11 cellular contexts compared by ENCODE assay signal in genomic region chr19:6803036-6803404, GRCh38. TPM values are rescaled to one million over a fixed set of nuclear protein-coding genes. Genes with fewer than 3 reads are reported as not detected.
A peak's percentile ranks its signal among the peaks of the same experiment; 100 is the strongest.
DNase-seq lines count a peak whose midpoint lies in the region; ATAC-seq and TF ChIP-seq lines count a peak whose summit lies in the region.
"Had no signal": no experiment of that assay in that cellular context is flagged by ENCODE, and none has a peak within 500 bp of the region (broad histone marks: within the 10 kb centered on the region; RNA-seq: fewer than 3 reads in every experiment).

No MANE protein-coding gene starts in this region.

- 70 to 76% methylated on average over 8 of the region's 8 CpGs for WGBS in tibial nerve, 2 donors

- H3K36me3 ChIP-seq in effector memory CD4-positive, alpha-beta T cell (ENCODE audit: control insufficient read depth, insufficient read depth, low read length): no peaks in the 10 kb centered on the region
- H3K36me3 ChIP-seq in osteoblast (ENCODE audit: insufficient read depth, low read length): no peaks in the 10 kb centered on the region
- H3K36me3 ChIP-seq in tibial nerve: no peaks in the 10 kb centered on the region

- in situ Hi-C loops in GM13977 (cut with MboI; ENCODE audit: low pct_unique_long_range_greater_than_20kb, low sequenced_read_pairs, unreplicated experiment): no loop called here

- TF ChIP-seq CTCF in osteoblast (IDR thresholded peaks at IDR 0.05; ENCODE audit: extremely low read depth, low read depth, low read length) (no peak), GM13977 (IDR thresholded peaks at IDR 0.05; ENCODE audit: extremely low read depth, insufficient read depth, missing control alignments) (no peak), tibial nerve (IDR thresholded peaks at IDR 0.05) (no peak)

- no peak overlapping the region for H3K4me2 ChIP-seq in osteoblast (ENCODE audit: insufficient read depth, low read length)

- no peak for TF ChIP-seq EP300 in tibial nerve (IDR thresholded peaks at IDR 0.05)

- peak overlapping the region; percentile 63 for H3K27ac ChIP-seq in effector memory CD4-positive, alpha-beta T cell (ENCODE audit: insufficient read depth, low read length, poor library complexity, severe bottlenecking)
- H3K27ac ChIP-seq in osteoblast (ENCODE audit: low read depth, low read length): no peak overlapping the region
- H3K27ac ChIP-seq in tibial nerve: no peak overlapping the region
- H3K27ac ChIP-seq: psoas muscle had no signal

- H3K4me3 ChIP-seq in effector memory CD4-positive, alpha-beta T cell (ENCODE audit: insufficient read depth, low read depth, low read length, poor library complexity, severe bottlenecking): no peak overlapping the region
- no peak overlapping the region for H3K4me3 ChIP-seq in osteoblast (ENCODE audit: insufficient read depth, low read length)
- no peak overlapping the region for H3K4me3 ChIP-seq in tibial nerve
- H3K4me3 ChIP-seq: psoas muscle had no signal

- H3K79me2 ChIP-seq in osteoblast (ENCODE audit: insufficient read depth, low read length): no peaks in the 10 kb centered on the region

- H3K27me3 ChIP-seq in effector memory CD4-positive, alpha-beta T cell (replicated peaks; ENCODE audit: control insufficient read depth, insufficient read depth, low read length, poor library complexity, severe bottlenecking): no peaks in the 10 kb centered on the region
- peaks cover 7% of the 10 kb centered on the region for H3K27me3 ChIP-seq in osteoblast (ENCODE audit: insufficient read depth, low read length)
- H3K27me3 ChIP-seq in tibial nerve: peaks cover 0 to 5% of the 10 kb centered on the region in 2 donors

- TF ChIP-seq POLR2A in tibial nerve (IDR thresholded peaks at IDR 0.05): no peak

- no peak for ATAC-seq in HG03139 (IDR thresholded peaks at IDR 0.05; ENCODE audit: unreplicated experiment)

- peak; percentile 3 for DNase-seq in stimulated activated CD8-positive, alpha-beta memory T cell treated with anti-CD3 and anti-CD28 coated beads, Interleukin-12 subunit alpha, Interleukin-12 subunit beta, amount 100 ng/mL, for 4 hours (ENCODE audit: low read depth)
- no peak for DNase-seq in stimulated activated CD8-positive, alpha-beta memory T cell treated with anti-CD3 and anti-CD28 coated beads, Interleukin-4, amount 100 ng/mL, for 48 hours
- DNase-seq in NOMO-1 treated with DMSO at 0.1 percent for 48 hours (lab: John Stamatoyannopoulos, UW; ENCODE audit: unreplicated experiment) (peak; percentile 77), osteoblast (ENCODE audit: insufficient read length, low spot score, missing footprints) (no peak), GM13977 (ENCODE audit: low spot score) (no peak), tibial nerve (ENCODE audit: low spot score in 2 of 2) (no peak)
- no peak for DNase-seq in effector memory CD4-positive, alpha-beta T cell
- DNase-seq: NCI-H510A had no signal

- H4K20me1 ChIP-seq in osteoblast (ENCODE audit: insufficient read depth, low read length): no peaks in the 10 kb centered on the region

- peaks cover 24% of the 10 kb centered on the region for H3K4me1 ChIP-seq in effector memory CD4-positive, alpha-beta T cell (ENCODE audit: control insufficient read depth, insufficient read depth, low read length, poor library complexity, severe bottlenecking)
- H3K4me1 ChIP-seq in osteoblast (ENCODE audit: insufficient read depth, low read length) (peaks cover 11% of the 10 kb centered on the region), tibial nerve (peaks cover 0 to 7% (median 0%) of the 10 kb centered on the region in 4 donors)
- H3K4me1 ChIP-seq: psoas muscle had no signal

- no peaks in the 10 kb centered on the region for H3K9me3 ChIP-seq in effector memory CD4-positive, alpha-beta T cell (ENCODE audit: control insufficient read depth, low read length)
- no peaks in the 10 kb centered on the region for H3K9me3 ChIP-seq in osteoblast (ENCODE audit: low read depth, low read length)
- H3K9me3 ChIP-seq in tibial nerve: peaks cover 0 to 10% (median 0%) of the 10 kb centered on the region in 4 donors
- H3K9me3 ChIP-seq: psoas muscle had no signal

- H2AFZ ChIP-seq in osteoblast (ENCODE audit: low read length): no peak overlapping the region

RNA-seq across cellular contexts. Expression of gene VAV1, which starts 30.5 kb away (rescaled TPM):
- total RNA-seq in osteoblast (0.36 TPM in 1 of 2 replicates, not detected in the other), tibial nerve (10 to 100 TPM in 1 of 4 donors, 1 to 10 TPM in 3; 4.0 to 16.2 (median 5.8) TPM)
- total RNA-seq: astrocyte had no signal

RNA-seq across cellular contexts. Expression of gene SH2D3A, which starts 35.8 kb away (rescaled TPM):
- total RNA-seq in osteoblast (not detected in 2 replicates), tibial nerve (1 to 10 TPM in 1 of 4 donors, under 1 TPM in 2, not detected in 1; 0.39 to 4.2 (median 0.44) TPM)

Comparison
In these comparisons a context has a peak if more than half of its experiments do, and no peak if none do; other contexts are left out.
1. DNase-seq: peak in stimulated activated CD8-positive, alpha-beta memory T cell treated with anti-CD3 and anti-CD28 coated beads, Interleukin-12 subunit alpha, Interleukin-12 subunit beta, amount 100 ng/mL, for 4 hours (single experiment) and NOMO-1 treated with DMSO at 0.1 percent for 48 hours (single experiment); none in stimulated activated CD8-positive, alpha-beta memory T cell treated with anti-CD3 and anti-CD28 coated beads, Interleukin-4, amount 100 ng/mL, for 48 hours (single experiment), effector memory CD4-positive, alpha-beta T cell (0 of 3), osteoblast (single experiment), GM13977 (single experiment) and tibial nerve (0 of 2).